Comparison of ENCODE assay signal across 8 cellular contexts in genomic region chr12:32302218-32302826, GRCh38.
A peak's percentile ranks its signal among the peaks of the same experiment; 100 is the strongest.
DNase-seq lines count a peak whose midpoint lies in the region; ATAC-seq and TF ChIP-seq lines count a peak whose summit lies in the region.

No MANE protein-coding gene starts in this region.

- BruUV-seq in Calu3 (replicated peaks; lab: Mats Ljungman, UMichigan): no TSS peak

- H3K9me3 Mint-ChIP-seq in Calu3 (ENCODE audit: low read depth, unreplicated experiment): no peaks in the 10 kb centered on the region

- no peak overlapping the region for H3K27ac Mint-ChIP-seq in Calu3 (ENCODE audit: unreplicated experiment)

- H3K36me3 Mint-ChIP-seq in Calu3 (ENCODE audit: insufficient read depth, unreplicated experiment): peaks cover 4% of the 10 kb centered on the region

- TF ChIP-seq POLR2A in prostate gland (IDR thresholded peaks at IDR 0.05): no peak

- H2AK5ac ChIP-seq in trophoblast cell (ENCODE audit: low read length): no peak overlapping the region

- peaks cover 0 to 2% of the 10 kb centered on the region in 2 experiments for H3K4me1 ChIP-seq in trophoblast cell (ENCODE audit: control insufficient read depth in 1 of 2, insufficient read depth in 2 of 2, low read length in 2 of 2)
- no peaks in the 10 kb centered on the region for H3K4me1 ChIP-seq in prostate gland (replicated peaks)

- no peak overlapping the region for H3K4me3 Mint-ChIP-seq in Calu3 (ENCODE audit: low read depth, unreplicated experiment)

- no peak overlapping the region for H3K14ac ChIP-seq in trophoblast cell (ENCODE audit: low read length)

- CTCF ChIA-PET in Calu3 (lab: Charles Lee): no interaction called here

- H3K18ac ChIP-seq in trophoblast cell (ENCODE audit: low read length): no peak overlapping the region

- H3K27ac ChIP-seq in dorsolateral prefrontal cortex (no peak overlapping the region), trophoblast cell (ENCODE audit: low read depth, low read length) (no peak overlapping the region), prostate gland (no peak overlapping the region)

- H3K4me3 ChIP-seq in dorsolateral prefrontal cortex (no peak overlapping the region), trophoblast cell (ENCODE audit: low read depth, low read length) (no peak overlapping the region), prostate gland (no peak overlapping the region)

- no peak overlapping the region for H2BK120ac ChIP-seq in trophoblast cell (ENCODE audit: insufficient read depth, low read length, poor library complexity)

- no peaks in the 10 kb centered on the region for H3K27me3 Mint-ChIP-seq in Calu3 (ENCODE audit: unreplicated experiment)

- no CpG with 5 or more reads among the region's 3 CpGs for WGBS in trophoblast cell (ENCODE audit: extremely low coverage, insufficient coverage, insufficient read length)
- WGBS in prostate gland: 69% methylated on average over 3 of the region's 3 CpGs

- H3K4me2 ChIP-seq in trophoblast cell (ENCODE audit: low read length): no peak overlapping the region

- intact Hi-C loops in Calu3 (cut with micrococcal nuclease; ENCODE audit: unreplicated experiment) (loop anchor here (10.0 kb wide), 1 partner anchor 168 kb away; no protein-coding TSS in a partner anchor), dorsolateral prefrontal cortex (cut with DNase I) (loop anchor here in 1 of 2 donors (5.0 kb wide), 1 partner anchor 340 kb away; no protein-coding TSS in a partner anchor), prostate gland (cut with DNase I) (no loop called here)

- no peaks in the 10 kb centered on the region for H3K79me1 ChIP-seq in trophoblast cell (ENCODE audit: low read length)

- DNase-seq in Calu3: peak; percentile 46
- peak; percentile 17 for DNase-seq in NCI-H524 treated with DMSO at 0.1 percent for 48 hours (lab: John Stamatoyannopoulos, UW)
- no peak for DNase-seq in dorsolateral prefrontal cortex
- DNase-seq in trophoblast cell: peak; percentile 8 to 17
- DNase-seq in OCI-M2 (lab: John Stamatoyannopoulos, UW; ENCODE audit: unreplicated experiment): no peak
- no peak for DNase-seq in prostate gland (ENCODE audit: low spot score)

- peak; percentile 78 for ATAC-seq in GM18868 (IDR thresholded peaks at IDR 0.05; ENCODE audit: unreplicated experiment)
- ATAC-seq in HG02973 (IDR thresholded peaks at IDR 0.05; ENCODE audit: unreplicated experiment): peak; percentile 90

- H3K27me3 ChIP-seq in dorsolateral prefrontal cortex: no peaks in the 10 kb centered on the region
- no peaks in the 10 kb centered on the region for H3K27me3 ChIP-seq in trophoblast cell (ENCODE audit: insufficient read depth, low read length)
- H3K27me3 ChIP-seq in prostate gland (replicated peaks; ENCODE audit: insufficient read depth): no peaks in the 10 kb centered on the region

- no peak overlapping the region for H2AFZ ChIP-seq in trophoblast cell (ENCODE audit: insufficient read depth, low read length, poor library complexity)

- TF ChIP-seq CTCF in Calu3 (IDR thresholded peaks at IDR 0.05; ENCODE audit: unreplicated experiment) (no peak), dorsolateral prefrontal cortex (IDR thresholded peaks at IDR 0.05 in 54 of 56, conservative IDR thresholded peaks at IDR 0.05 in 2 of 56; ENCODE audit: low read depth in 1 of 56, partially characterized antibody in 56 of 56) (peak in 31 of 56 donors; percentile 9 to 59 (median 33)), prostate gland (IDR thresholded peaks at IDR 0.05) (no peak)

- no peak overlapping the region for H2BK12ac ChIP-seq in trophoblast cell (ENCODE audit: low read length)

- H4K12ac ChIP-seq in trophoblast cell (ENCODE audit: low read depth, low read length): no peak overlapping the region

- H3K4me1 Mint-ChIP-seq in Calu3 (ENCODE audit: low read depth, unreplicated experiment): no peaks in the 10 kb centered on the region

- no peak overlapping the region for H4K91ac ChIP-seq in trophoblast cell (ENCODE audit: low read depth, low read length)

- H3K9ac ChIP-seq in trophoblast cell (ENCODE audit: low read length): no peak overlapping the region

- H3K36me3 ChIP-seq in trophoblast cell (ENCODE audit: control insufficient read depth in 1 of 2, insufficient read depth in 2 of 2, low read length in 2 of 2) (no peaks in the 10 kb centered on the region), prostate gland (no peaks in the 10 kb centered on the region)

- H2BK5ac ChIP-seq in trophoblast cell (ENCODE audit: low read depth, low read length, poor library complexity): no peak overlapping the region

- H3K4ac ChIP-seq in trophoblast cell (ENCODE audit: low read depth, low read length): no peak overlapping the region

- no peaks in the 10 kb centered on the region for H3K9me3 ChIP-seq in trophoblast cell (ENCODE audit: insufficient read depth, low read depth, low read length)
- H3K9me3 ChIP-seq in prostate gland: no peaks in the 10 kb centered on the region

- H3K23ac ChIP-seq in trophoblast cell (ENCODE audit: low read length): no peak overlapping the region

- H3K79me2 ChIP-seq in trophoblast cell (ENCODE audit: control insufficient read depth, insufficient read depth, low read length, poor library complexity): no peaks in the 10 kb centered on the region

- H4K8ac ChIP-seq in trophoblast cell (ENCODE audit: low read depth, low read length): no peak overlapping the region

Comparison
In these comparisons a context has a peak if more than half of its experiments do, and no peak if none do; other contexts are left out.
1. DNase-seq: peak in Calu3 (single experiment), NCI-H524 treated with DMSO at 0.1 percent for 48 hours (single experiment) and trophoblast cell (2 of 2); none in dorsolateral prefrontal cortex (0 of 10), OCI-M2 (single experiment) and prostate gland (single experiment).
2. CTCF ChIP-seq: peak in dorsolateral prefrontal cortex (31 of 56); none in Calu3 (single experiment) and prostate gland (0 of 4).